Comparison of ENCODE assay signal across 19 cellular contexts in genomic region chr15:90580946-90581345, GRCh38. TPM values are rescaled to one million over a fixed set of nuclear protein-coding genes. Genes with fewer than 3 reads are reported as not detected.
DNase-seq lines count a peak whose midpoint lies in the region; ATAC-seq and TF ChIP-seq lines count a peak whose summit lies in the region.
"Had no signal": no experiment of that assay in that cellular context is flagged by ENCODE, and none has a peak within 500 bp of the region (broad histone marks: within the 10 kb centered on the region; RNA-seq: fewer than 3 reads in every experiment).

No MANE protein-coding gene starts in this region.

- H3K79me2 ChIP-seq in hepatocyte, result peaks cover 33% of the 10 kb centered on the region

- peak; percentile 40 for ATAC-seq in Right ventricle myocardium superior (ENCODE audit: poor library complexity)
- no peak for ATAC-seq in activated naive CD8-positive, alpha-beta T cell treated with anti-CD3 and anti-CD28 coated beads, Interleukin-2, amount 10 ng/mL, durations not matched to agents 7 days and 5 days (ENCODE audit: low read depth)

- peak overlapping the region; percentile 66 for H3K27ac Mint-ChIP-seq in activated naive CD8-positive, alpha-beta T cell treated with anti-CD3 and anti-CD28 coated beads, Interleukin-2, amount 10 ng/mL, durations not matched to agents 7 days and 5 days
- no peak overlapping the region for H3K27ac Mint-ChIP-seq in HFFc6
- H3K27ac Mint-ChIP-seq in activated T-helper 1 cell treated with anti-CD3 and anti-CD28 coated beads, Interleukin-12 subunit alpha, Interleukin-12 subunit beta, Interleukin-2, Interleukin-4 antibody, amounts not matched to agents 30 ng/mL and 10 ng/mL and 1 ng/mL, durations not matched to agents 14 hours and 24 hours and 36 hours, result no peak overlapping the region

- peaks cover 53% of the 10 kb centered on the region for H3K4me1 Mint-ChIP-seq in activated naive CD8-positive, alpha-beta T cell treated with anti-CD3 and anti-CD28 coated beads, Interleukin-2, amount 10 ng/mL, durations not matched to agents 7 days and 5 days
- H3K4me1 Mint-ChIP-seq in HFFc6 (ENCODE audit: low read depth), result peaks cover 24% of the 10 kb centered on the region
- peaks cover 65% of the 10 kb centered on the region for H3K4me1 Mint-ChIP-seq in activated T-helper 1 cell treated with anti-CD3 and anti-CD28 coated beads, Interleukin-12 subunit alpha, Interleukin-12 subunit beta, Interleukin-2, Interleukin-4 antibody, amounts not matched to agents 30 ng/mL and 10 ng/mL and 1 ng/mL, durations not matched to agents 14 hours and 24 hours and 36 hours (ENCODE audit: low read depth)

- H3K9me2 ChIP-seq in hepatocyte (replicated peaks; ENCODE audit: insufficient read depth), result no peaks in the 10 kb centered on the region

- DNase-seq in Right ventricle myocardium superior (no peak), cardiac septum (ENCODE audit: low spot score) (no peak), islet precursor cell (peak; percentile 85), HFFc6 (no peak), hepatocyte (ENCODE audit: low spot score) (no peak)
- DNase-seq in activated naive CD8-positive, alpha-beta T cell treated with anti-CD3 and anti-CD28 coated beads, Interleukin-2, amount 10 ng/mL, durations not matched to agents 7 days and 5 days, result no peak
- DNase-seq in stimulated activated CD4-positive, alpha-beta T cell treated with anti-CD3 and anti-CD28 coated beads, Interleukin-4, amount 100 ng/mL, for 4 hours, result no peak
- DNase-seq in activated T-helper 1 cell treated with anti-CD3 and anti-CD28 coated beads, Interleukin-12 subunit alpha, Interleukin-12 subunit beta, Interleukin-2, Interleukin-4 antibody, amounts not matched to agents 30 ng/mL and 10 ng/mL and 1 ng/mL, durations not matched to agents 14 hours and 24 hours and 36 hours (ENCODE audit: low spot score), result no peak
- DNase-seq: Calu3, EL, NCI-H1105 treated with DMSO at 0.1 percent for 48 hours, NCI-H526, occipital lobe, SHP77, stomach, T-helper 1 cell had no signal

- no peak overlapping the region for H3K27ac ChIP-seq in hepatocyte
- H3K27ac ChIP-seq: breast epithelium, VCaP had no signal

- H3K4me1 ChIP-seq in hepatocyte (ENCODE audit: insufficient read depth), result peaks cover 7% of the 10 kb centered on the region
- H3K4me1 ChIP-seq: breast epithelium had no signal

- H4K20me1 ChIP-seq in hepatocyte (ENCODE audit: insufficient read depth, poor library complexity, severe bottlenecking), result no peaks in the 10 kb centered on the region

- no peaks in the 10 kb centered on the region for H3K27me3 Mint-ChIP-seq in activated naive CD8-positive, alpha-beta T cell treated with anti-CD3 and anti-CD28 coated beads, Interleukin-2, amount 10 ng/mL, durations not matched to agents 7 days and 5 days
- peaks cover 2% of the 10 kb centered on the region; the same call in 1 of the 2 replicates for H3K27me3 Mint-ChIP-seq in HFFc6 (ENCODE audit: insufficient read depth)
- no peaks in the 10 kb centered on the region for H3K27me3 Mint-ChIP-seq in activated T-helper 1 cell treated with anti-CD3 and anti-CD28 coated beads, Interleukin-12 subunit alpha, Interleukin-12 subunit beta, Interleukin-2, Interleukin-4 antibody, amounts not matched to agents 30 ng/mL and 10 ng/mL and 1 ng/mL, durations not matched to agents 14 hours and 24 hours and 36 hours (ENCODE audit: insufficient read depth)

- H3K36me3 ChIP-seq in hepatocyte (replicated peaks; ENCODE audit: insufficient read depth, low read depth), result no peaks in the 10 kb centered on the region
- H3K36me3 ChIP-seq: breast epithelium, esophagus muscularis mucosa, stomach had no signal

- no peaks in the 10 kb centered on the region for H3K9me3 Mint-ChIP-seq in activated naive CD8-positive, alpha-beta T cell treated with anti-CD3 and anti-CD28 coated beads, Interleukin-2, amount 10 ng/mL, durations not matched to agents 7 days and 5 days
- no peaks in the 10 kb centered on the region for H3K9me3 Mint-ChIP-seq in HFFc6
- no peaks in the 10 kb centered on the region for H3K9me3 Mint-ChIP-seq in activated T-helper 1 cell treated with anti-CD3 and anti-CD28 coated beads, Interleukin-12 subunit alpha, Interleukin-12 subunit beta, Interleukin-2, Interleukin-4 antibody, amounts not matched to agents 30 ng/mL and 10 ng/mL and 1 ng/mL, durations not matched to agents 14 hours and 24 hours and 36 hours

- no peak overlapping the region for H2AFZ ChIP-seq in hepatocyte

- TF ChIP-seq CTCF in HFFc6 (IDR thresholded peaks at IDR 0.05), result no peak
- TF ChIP-seq CTCF in hepatocyte (IDR thresholded peaks at IDR 0.05; ENCODE audit: poor library complexity), result no peak

- H3K4me3 ChIP-seq in hepatocyte, result no peak overlapping the region
- H3K4me3 ChIP-seq: breast epithelium, esophagus muscularis mucosa, stomach had no signal

- H3K9me3 ChIP-seq in hepatocyte (ENCODE audit: low read depth), result no peaks in the 10 kb centered on the region
- H3K9me3 ChIP-seq: breast epithelium, esophagus muscularis mucosa, stomach had no signal

- intact Hi-C loops in Right ventricle myocardium superior (cut with DNase I) (no loop called here), cardiac septum (cut with DNase I) (no loop called here)
- intact Hi-C loops in activated T-helper 1 cell treated with anti-CD3 and anti-CD28 coated beads, Interleukin-12 subunit alpha, Interleukin-12 subunit beta, Interleukin-2, Interleukin-4 antibody, amounts not matched to agents 30 ng/mL and 10 ng/mL and 1 ng/mL, durations not matched to agents 14 hours and 24 hours and 36 hours (cut with micrococcal nuclease), result loop anchor here (1.0 kb wide), 1 partner anchor 10 kb away; no protein-coding TSS in a partner anchor

- peak overlapping the region; percentile 40 for H3K4me3 Mint-ChIP-seq in activated naive CD8-positive, alpha-beta T cell treated with anti-CD3 and anti-CD28 coated beads, Interleukin-2, amount 10 ng/mL, durations not matched to agents 7 days and 5 days
- H3K4me3 Mint-ChIP-seq in HFFc6, result no peak overlapping the region
- H3K4me3 Mint-ChIP-seq in activated T-helper 1 cell treated with anti-CD3 and anti-CD28 coated beads, Interleukin-12 subunit alpha, Interleukin-12 subunit beta, Interleukin-2, Interleukin-4 antibody, amounts not matched to agents 30 ng/mL and 10 ng/mL and 1 ng/mL, durations not matched to agents 14 hours and 24 hours and 36 hours, result no peak overlapping the region

- peaks cover 35% of the 10 kb centered on the region for H3K36me3 Mint-ChIP-seq in activated naive CD8-positive, alpha-beta T cell treated with anti-CD3 and anti-CD28 coated beads, Interleukin-2, amount 10 ng/mL, durations not matched to agents 7 days and 5 days
- peaks cover 14% of the 10 kb centered on the region; the same call in 1 of the 2 replicates for H3K36me3 Mint-ChIP-seq in HFFc6 (ENCODE audit: low read depth)
- H3K36me3 Mint-ChIP-seq in activated T-helper 1 cell treated with anti-CD3 and anti-CD28 coated beads, Interleukin-12 subunit alpha, Interleukin-12 subunit beta, Interleukin-2, Interleukin-4 antibody, amounts not matched to agents 30 ng/mL and 10 ng/mL and 1 ng/mL, durations not matched to agents 14 hours and 24 hours and 36 hours (ENCODE audit: low read depth), result peaks cover 32% of the 10 kb centered on the region

- POLR2A ChIA-PET in activated naive CD8-positive, alpha-beta T cell treated with anti-CD3 and anti-CD28 coated beads, Interleukin-2, amount 10 ng/mL, durations not matched to agents 7 days and 5 days (lab: Charles Lee), result interaction anchor here (1.6 kb wide), 1 partner anchor 19 kb away, joined by 6 read pairs; no protein-coding TSS in a partner anchor

- WGBS in hepatocyte (ENCODE audit: low lambda C conversion rate, missing lambda C conversion rate), result 79% methylated on average over 3 of the region's 3 CpGs

- H3K27me3 ChIP-seq in hepatocyte, result no peaks in the 10 kb centered on the region
- H3K27me3 ChIP-seq: breast epithelium, esophagus muscularis mucosa, stomach had no signal

- no peak overlapping the region for H3K4me2 ChIP-seq in hepatocyte

RNA-seq across cellular contexts. Expression of gene CRTC3, which starts 51.2 kb away (rescaled TPM):
- total RNA-seq in Right ventricle myocardium superior, result 27.2 TPM
- total RNA-seq in cardiac septum, result 30.4 TPM
- 10 to 100 TPM; 70.5 to 74.1 TPM for total RNA-seq in activated naive CD8-positive, alpha-beta T cell treated with anti-CD3 and anti-CD28 coated beads, Interleukin-2, amount 10 ng/mL, durations not matched to agents 7 days and 5 days
- 10 to 100 TPM; 21.5 to 24.3 (median 23.5) TPM for total RNA-seq in HFFc6 (2021; fragmentation: NEBNext Ultra II Directional; extraction: Animal tissue kit (Norgen Biotek cat#: 25700))
- total RNA-seq in hepatocyte, result 15.3 and 15.7 TPM in 2 replicates
- polyA plus RNA-seq in hepatocyte, result 17.6 and 18.5 TPM in 2 replicates
- 54.0 and 61.2 TPM in 2 replicates for total RNA-seq in activated T-helper 1 cell treated with anti-CD3 and anti-CD28 coated beads, Interleukin-12 subunit alpha, Interleukin-12 subunit beta, Interleukin-2, Interleukin-4 antibody, amounts not matched to agents 30 ng/mL and 10 ng/mL and 1 ng/mL, durations not matched to agents 14 hours and 24 hours and 36 hours
